ENCODE assay signal across 8 cellular contexts in the genomic region with DNA sequence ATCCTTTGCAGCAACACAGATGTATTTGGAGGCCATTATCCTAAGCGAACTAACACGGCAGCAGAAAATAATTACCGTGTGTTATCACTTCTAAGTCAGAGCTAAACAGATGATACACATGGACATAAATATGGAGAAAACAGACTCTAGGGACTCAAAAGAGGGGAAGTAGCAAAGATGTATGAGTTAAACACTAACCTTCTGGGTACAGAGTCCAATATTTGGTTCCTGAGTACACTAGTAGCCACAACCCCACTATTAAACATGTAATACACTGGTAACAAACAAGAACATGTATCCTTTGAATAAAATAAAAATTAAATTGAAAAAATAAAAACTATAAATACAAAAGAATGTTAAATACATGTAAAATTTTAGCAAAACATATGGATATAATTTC.
"Had no signal": no experiment of that assay in that cellular context is flagged by ENCODE, and none has a peak within 500 bp of the region (broad histone marks: within the 10 kb centered on the region; RNA-seq: fewer than 3 reads in every experiment).

No MANE protein-coding gene starts in this region.

- H2AFZ ChIP-seq: GM23248 had no signal

- H3K4me2 ChIP-seq: KMS-11 had no signal

- DNase-seq: GM23248, GOT3, H9, HCEC 1CT, Kasumi-1, KBM-7 had no signal

- H3K27ac ChIP-seq: GM23248, KMS-11 had no signal

- H3K9ac ChIP-seq: GM23248, KMS-11 had no signal

- FAIRE-seq: HTR-8/SVneo had no signal

- H3K4me3 ChIP-seq: GM23248 had no signal
